In the genomic region with DNA sequence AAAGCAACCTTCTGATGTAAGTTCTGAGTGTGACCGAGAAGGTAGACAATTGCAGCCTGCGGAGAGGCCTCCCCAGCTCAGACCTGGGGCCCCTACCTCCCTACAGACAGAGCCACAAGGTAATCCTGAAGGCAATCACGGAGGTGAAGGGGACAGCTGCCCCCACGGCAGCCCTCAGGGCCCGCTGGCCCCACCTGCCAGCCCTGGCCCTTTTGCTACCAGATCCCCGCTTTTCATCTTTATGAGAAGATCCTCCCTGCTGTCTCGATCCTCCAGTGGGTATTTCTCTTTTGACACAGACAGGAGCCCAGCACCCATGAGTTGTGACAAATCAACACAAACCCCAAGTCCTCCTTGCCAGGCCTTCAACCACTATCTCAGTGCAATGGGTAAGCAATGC, we compare ENCODE assay signal across 11 cellular contexts. TPM values are rescaled to one million over a fixed set of nuclear protein-coding genes. Genes with fewer than 3 reads are reported as not detected.
DNase-seq lines count a peak whose midpoint lies in the region; ATAC-seq, FAIRE-seq and TF ChIP-seq lines count a peak whose summit lies in the region.
"Had no signal": no experiment of that assay in that cellular context is flagged by ENCODE, and none has a peak within 500 bp of the region (broad histone marks: within the 10 kb centered on the region; RNA-seq: fewer than 3 reads in every experiment).

No MANE protein-coding gene starts in this region.

- peaks cover 32% of the 10 kb centered on the region for H3K27me3 Mint-ChIP-seq in activated CD4-positive, alpha-beta memory T cell treated with anti-CD3 and anti-CD28 coated beads, Interleukin-2, amount 10 ng/mL, durations not matched to agents 7 days and 5 days
- H3K27me3 Mint-ChIP-seq in type B pancreatic cell, result peaks cover 16% of the 10 kb centered on the region

- H3K4me3 Mint-ChIP-seq in activated CD4-positive, alpha-beta memory T cell treated with anti-CD3 and anti-CD28 coated beads, Interleukin-2, amount 10 ng/mL, durations not matched to agents 7 days and 5 days, result peak overlapping the region; percentile 61
- H3K4me3 Mint-ChIP-seq in type B pancreatic cell, result peak overlapping the region; percentile 93

- H4K20me1 ChIP-seq in HepG2 (ENCODE audit: insufficient read depth, low read length), result 0 out of 2 replicates have a peak, but pooled peaks cover 4% of the 10 kb centered on the region

- H3K4me3 ChIP-seq in HepG2 (replicated peaks in 1 of 3; ENCODE audit: insufficient read depth in 1 of 3, low read depth in 2 of 3, low read length in 3 of 3) (peak overlapping the region in 2 of 3 experiments; percentile 86 to 93; a peak in 3 of 6 replicates), right lobe of liver (no peak overlapping the region), mesendoderm (ENCODE audit: low read length) (no peak overlapping the region)

- H4K5ac ChIP-seq in mesendoderm (ENCODE audit: low read length), result no peak overlapping the region

- H2AK5ac ChIP-seq in mesendoderm (ENCODE audit: low read length), result no peak overlapping the region

- in situ Hi-C loops in HepG2 (cut with HindIII; ENCODE audit: extremely low pct_ligation_motif_present, low pct_unique_long_range_greater_than_20kb), result no loop called here

- no peak overlapping the region for H2BK15ac ChIP-seq in mesendoderm (replicated peaks; ENCODE audit: low read depth)

- no peak overlapping the region for H3K27ac Mint-ChIP-seq in activated CD4-positive, alpha-beta memory T cell treated with anti-CD3 and anti-CD28 coated beads, Interleukin-2, amount 10 ng/mL, durations not matched to agents 7 days and 5 days
- peak overlapping the region; percentile 80 for H3K27ac Mint-ChIP-seq in type B pancreatic cell

- no peak overlapping the region for H3K18ac ChIP-seq in mesendoderm (ENCODE audit: low read length)

- H3K4me1 ChIP-seq in HepG2 (ENCODE audit: insufficient read depth, low read length), result peaks cover 45% of the 10 kb centered on the region
- H3K4me1 ChIP-seq in right lobe of liver, result peaks cover 0 to 10% (median 3%) of the 10 kb centered on the region in 4 donors
- peaks cover 2% of the 10 kb centered on the region for H3K4me1 ChIP-seq in mesendoderm (ENCODE audit: control insufficient read depth, low read depth, low read length)

- H3K9me3 ChIP-seq in HepG2 (ENCODE audit: low read length) (no peaks in the 10 kb centered on the region), right lobe of liver (no peaks in the 10 kb centered on the region)
- H3K9me3 ChIP-seq: transverse colon had no signal

- DNase-seq in HepG2 (ENCODE audit: low spot score) (no peak), right lobe of liver (no peak), mesendoderm (no peak), type B pancreatic cell (ENCODE audit: extremely low spot score, unreplicated experiment) (no peak), OCI-M1 (lab: John Stamatoyannopoulos, UW) (no peak), midbrain (lab: John Stamatoyannopoulos, UW) (no peak)
- no peak for DNase-seq in activated CD4-positive, alpha-beta memory T cell treated with anti-CD3 and anti-CD28 coated beads, Interleukin-2, amount 10 ng/mL, durations not matched to agents 7 days and 5 days
- DNase-seq in stimulated activated CD4-positive, alpha-beta T cell treated with anti-CD3 and anti-CD28 coated beads, Interleukin-15, amount 100 ng/mL, for 24 hours, result no peak
- DNase-seq: activated CD4-positive, CD25-positive, alpha-beta regulatory T cell treated with anti-CD3 and anti-CD28 coated beads, Interleukin-2, amount 50 U/mL, for 72 hours had no signal

- H3K27ac ChIP-seq in HepG2 (ENCODE audit: extremely low read length, insufficient read depth, low read length), result no peak overlapping the region
- H3K27ac ChIP-seq in right lobe of liver, result peak overlapping the region in 1 of 3 donors; percentile 95
- H3K27ac ChIP-seq in mesendoderm (ENCODE audit: low read depth, low read length), result no peak overlapping the region
- H3K27ac ChIP-seq: brain microvascular endothelial cell had no signal

- H3K4me1 Mint-ChIP-seq in activated CD4-positive, alpha-beta memory T cell treated with anti-CD3 and anti-CD28 coated beads, Interleukin-2, amount 10 ng/mL, durations not matched to agents 7 days and 5 days, result peaks cover 29% of the 10 kb centered on the region
- peaks cover 43% of the 10 kb centered on the region for H3K4me1 Mint-ChIP-seq in type B pancreatic cell (ENCODE audit: unreplicated experiment)

- intact Hi-C loops in HepG2 (cut with micrococcal nuclease; ENCODE audit: unreplicated experiment) (loop anchor here (2.0 to 10.0 kb wide), 2 partner anchors 13 to 451 kb away; no protein-coding TSS in a partner anchor), right lobe of liver (cut with DNase I) (loop anchor here in 1 of 2 donors (10.0 kb wide), 1 partner anchor 51 kb away; no protein-coding TSS in a partner anchor)

- no peak overlapping the region for H2BK120ac ChIP-seq in mesendoderm (ENCODE audit: low read depth, low read length)

- WGBS in HepG2 (ENCODE audit: low lambda C conversion rate), result 85% methylated on average over 7 of the region's 7 CpGs
- WGBS in right lobe of liver (ENCODE audit: insufficient coverage, low coverage, low lambda C conversion rate, missing lambda C conversion rate), result 83% methylated on average over 5 of the region's 7 CpGs
- WGBS in mesendoderm (ENCODE audit: extremely low coverage, insufficient coverage, low lambda C conversion rate), result no CpG with 5 or more reads among the region's 7 CpGs

- no peak overlapping the region for H4K8ac ChIP-seq in mesendoderm (ENCODE audit: low read depth, low read length)

- H3K36me3 ChIP-seq in HepG2 (replicated peaks in 1 of 2; ENCODE audit: control insufficient read depth in 1 of 2, insufficient read depth in 2 of 2, low read length in 2 of 2), result peaks cover 11 to 45% of the 10 kb centered on the region in 2 experiments
- peaks cover 0 to 18% (median 9%) of the 10 kb centered on the region in 4 donors for H3K36me3 ChIP-seq in right lobe of liver
- peaks cover 2% of the 10 kb centered on the region for H3K36me3 ChIP-seq in mesendoderm (ENCODE audit: control insufficient read depth, insufficient read depth, low read length)
- H3K36me3 ChIP-seq: brain microvascular endothelial cell had no signal

- TF ChIP-seq POLR2A in HepG2 (IDR thresholded peaks at IDR 0.05; ENCODE audit: insufficient read depth in 1 of 2, low read depth in 2 of 2, low read length in 2 of 2) (no peak), right lobe of liver (IDR thresholded peaks at IDR 0.05) (no peak)

- H3K36me3 Mint-ChIP-seq in activated CD4-positive, alpha-beta memory T cell treated with anti-CD3 and anti-CD28 coated beads, Interleukin-2, amount 10 ng/mL, durations not matched to agents 7 days and 5 days (ENCODE audit: low read depth), result peaks cover 52% of the 10 kb centered on the region
- H3K36me3 Mint-ChIP-seq in type B pancreatic cell, result peaks cover 43% of the 10 kb centered on the region

- peak overlapping the region; percentile 85 for H3K4me2 ChIP-seq in HepG2 (ENCODE audit: low read depth, low read length)
- H3K4me2 ChIP-seq in mesendoderm (ENCODE audit: low read length), result no peak overlapping the region

- H3K79me2 ChIP-seq in HepG2 (ENCODE audit: insufficient read depth, low read length), result peaks cover 57% of the 10 kb centered on the region
- H3K79me2 ChIP-seq in mesendoderm (ENCODE audit: control insufficient read depth, insufficient read depth, low read length), result peaks cover 1% of the 10 kb centered on the region

- TF ChIP-seq CTCF in HepG2 (CRISPR knock-in tag; IDR thresholded peaks at IDR 0.05) (no peak), right lobe of liver (IDR thresholded peaks at IDR 0.05) (no peak), type B pancreatic cell (conservative IDR thresholded peaks at IDR 0.05) (no peak)

- no peak for FAIRE-seq in HepG2 (lab: Jason Lieb, UNC)

- no peak overlapping the region for H3K23ac ChIP-seq in mesendoderm (ENCODE audit: low read length)

- no peak overlapping the region for H2BK5ac ChIP-seq in mesendoderm (ENCODE audit: low read length)

- CTCF ChIA-PET in HepG2 (lab: Yijun Ruan, JAX; ENCODE audit: low intra/inter-chr PET ratio, low total read pairs), result no interaction called here
- CTCF ChIA-PET in activated CD4-positive, alpha-beta memory T cell treated with anti-CD3 and anti-CD28 coated beads, Interleukin-2, amount 10 ng/mL, durations not matched to agents 7 days and 5 days (lab: Charles Lee), result no interaction called here

- peaks cover 3% of the 10 kb centered on the region for H3K79me1 ChIP-seq in mesendoderm (ENCODE audit: low read length)

- H3K9ac ChIP-seq in HepG2 (ENCODE audit: insufficient read depth, low read depth, low read length) (peak overlapping the region; percentile 92), mesendoderm (ENCODE audit: low read length) (peak overlapping the region; percentile 4)

- no peak overlapping the region for H3K4ac ChIP-seq in mesendoderm (ENCODE audit: low read depth, low read length)

- TF ChIP-seq RAD21 in HepG2 (CRISPR knock-in tag; IDR thresholded peaks at IDR 0.05), result no peak

- no peak overlapping the region for H2AFZ ChIP-seq in HepG2 (ENCODE audit: low read length)

- H3K27me3 ChIP-seq in HepG2 (ENCODE audit: control insufficient read depth in 1 of 2, insufficient read depth in 2 of 2, low read length in 2 of 2) (no peaks in the 10 kb centered on the region; a peak in 1 of 5 replicates), right lobe of liver (peaks cover 0 to 11% of the 10 kb centered on the region in 2 donors), mesendoderm (ENCODE audit: insufficient read depth, low read length, poor library complexity) (peaks cover 13% of the 10 kb centered on the region)
- H3K27me3 ChIP-seq: brain microvascular endothelial cell had no signal

- TF ChIP-seq EP300 in HepG2 (IDR thresholded peaks at IDR 0.05; ENCODE audit: low read depth in 2 of 2, low read length in 2 of 2) (no peak), HepG2 (CRISPR knock-in tag; IDR thresholded peaks at IDR 0.05; ENCODE audit: borderline replicate concordance) (no peak)

- no peak for ATAC-seq in HepG2
- ATAC-seq in right lobe of liver, result no peak

- POLR2A ChIA-PET in HepG2 (lab: Yijun Ruan, JAX), result interaction anchor here (1.3 kb wide), 1 partner anchor 9 kb away, joined by 3 read pairs; no protein-coding TSS in a partner anchor
- POLR2A ChIA-PET in activated CD4-positive, alpha-beta memory T cell treated with anti-CD3 and anti-CD28 coated beads, Interleukin-2, amount 10 ng/mL, durations not matched to agents 7 days and 5 days (lab: Charles Lee), result no interaction called here

- H3K9me3 Mint-ChIP-seq in activated CD4-positive, alpha-beta memory T cell treated with anti-CD3 and anti-CD28 coated beads, Interleukin-2, amount 10 ng/mL, durations not matched to agents 7 days and 5 days, result no peaks in the 10 kb centered on the region
- H3K9me3 Mint-ChIP-seq in type B pancreatic cell, result no peaks in the 10 kb centered on the region

- BruUV-seq in HepG2 (replicated peaks; lab: Mats Ljungman, UMichigan), result no TSS peak

- H3K56ac ChIP-seq in mesendoderm (ENCODE audit: low read length), result no peak overlapping the region

RNA-seq across cellular contexts. Expression of gene BCL2L11, which starts 3.0 kb away (rescaled TPM):
- total RNA-seq in HepG2 (2016; rRNA removed; fragmentation: Illumina TruSeq; extraction: Trizol) (9.7 and 9.9 TPM in 2 replicates), right lobe of liver (10 to 100 TPM in 2 of 6 experiments, 1 to 10 TPM in 4; 6.5 to 13.0 (median 8.8) TPM), type B pancreatic cell (ENCODE audit: low replicate concordance) (28.7 and 29.2 TPM in 2 replicates)
- 1.5 and 4.5 TPM in 2 replicates for total RNA-seq in HepG2 (2016; cell fraction: cytosol; rRNA removed; fragmentation: Illumina TruSeq; extraction: Trizol; ENCODE audit: low read depth)
- total RNA-seq in HepG2 (2016; cell fraction: insoluble cytoplasmic fraction; rRNA removed; fragmentation: Illumina TruSeq; extraction: Trizol), result 6.4 and 9.7 TPM in 2 replicates
- 6.9 and 7.6 TPM in 2 replicates for total RNA-seq in HepG2 (2016; cell fraction: membrane; rRNA removed; fragmentation: Illumina TruSeq; extraction: Trizol)
- total RNA-seq in HepG2 (2016; cell fraction: nucleus; rRNA removed; fragmentation: Illumina TruSeq; extraction: Trizol), result 22.7 and 24.2 TPM in 2 replicates
- 6.1 and 6.4 TPM in 2 replicates for polyA plus RNA-seq in HepG2 (2011; rRNA removed)
- polyA plus RNA-seq in HepG2 (2011; cell fraction: cytosol; rRNA removed), result 3.7 and 5.7 TPM in 2 replicates
- polyA plus RNA-seq in HepG2 (2011; cell fraction: nucleus; rRNA removed), result 9.5 and 16.1 TPM in 2 replicates
- polyA plus RNA-seq in HepG2 (2012), result 11.6 and 12.0 TPM in 2 replicates
- polyA plus RNA-seq in HepG2 (2016; cell fraction: cytosol; fragmentation: Illumina TruSeq; extraction: Trizol; ENCODE audit: low read depth), result 1.6 and 2.1 TPM in 2 replicates
- polyA plus RNA-seq in HepG2 (2016; cell fraction: insoluble cytoplasmic fraction; fragmentation: Illumina TruSeq; extraction: Trizol; ENCODE audit: low read depth), result 9.9 and 10.8 TPM in 2 replicates
- 3.1 and 3.8 TPM in 2 replicates for polyA plus RNA-seq in HepG2 (2016; cell fraction: membrane; fragmentation: Illumina TruSeq; extraction: Trizol; ENCODE audit: low read depth)
- 22.4 and 23.3 TPM in 2 replicates for polyA plus RNA-seq in HepG2 (2016; cell fraction: nucleus; fragmentation: Illumina TruSeq; extraction: Trizol; ENCODE audit: insufficient read depth, low read depth)
- polyA minus RNA-seq in HepG2 (2011; rRNA and poly(A)+ RNA removed; ENCODE audit: low replicate concordance), result 7.4 and 11.0 TPM in 2 replicates
- polyA minus RNA-seq in HepG2 (2011; cell fraction: cytosol; rRNA and poly(A)+ RNA removed), result 6.5 and 6.6 TPM in 2 replicates
- 24.2 and 24.5 TPM in 2 replicates for polyA minus RNA-seq in HepG2 (2011; cell fraction: nucleus; rRNA and poly(A)+ RNA removed)
- total RNA-seq in activated CD4-positive, alpha-beta memory T cell treated with anti-CD3 and anti-CD28 coated beads, Interleukin-2, amount 10 ng/mL, durations not matched to agents 7 days and 5 days, result 10 to 100 TPM; 11.1 to 11.4 TPM
- polyA plus RNA-seq in mesendoderm (2013, experiment 1 of 2), result 6.7 TPM
- polyA plus RNA-seq in mesendoderm (2013, experiment 2 of 2), result 6.9 TPM

Comparison
In these comparisons a context has a peak if more than half of its experiments do, and no peak if none do; other contexts are left out.
1. H3K4me3 ChIP-seq: peak in HepG2 (2 of 3); none in right lobe of liver (0 of 3) and mesendoderm (single experiment).